ENCODE assay signal across 8 cellular contexts in genomic region chr3:142723968-142724681, GRCh38. TPM values are rescaled to one million over a fixed set of nuclear protein-coding genes. Genes with fewer than 3 reads are reported as not detected.
DNase-seq lines count a peak whose midpoint lies in the region; ATAC-seq and TF ChIP-seq lines count a peak whose summit lies in the region.

Gene TRPC1, plus strand, starts transcription at chr3:142724034. Its CDS starts 526 bp downstream, at chr3:142724560.

- peak; percentile 70 for TF ChIP-seq POLR2A in erythroblast (IDR thresholded peaks at IDR 0.05; ENCODE audit: low read length)

- H3K36me3 Mint-ChIP-seq in CD8-positive, alpha-beta T cell, result peaks cover 2% of the 10 kb centered on the region

- POLR2A ChIA-PET in CD8-positive, alpha-beta T cell (lab: Charles Lee), result interaction anchor here (0.6 to 1.2 kb wide), 7 partner anchors 12 to 1248 kb away, joined by 3 to 7 read pairs (median 3); partner anchors contain the start of genes ATR, DIPK2A and U2SURP

- intact Hi-C loops in CD8-positive, alpha-beta T cell (cut with DNase I, micrococcal nuclease), result loop anchor here (1.0 to 5.0 kb wide), 10 partner anchors 127 to 1248 kb away; partner anchors contain the start of genes ATR (in 2 of the 2), DIPK2A (in 2 of the 2), PLS1 (in 2 of the 2) and XRN1 (in 2 of the 2)

- ATAC-seq in CD8-positive, alpha-beta T cell, result peak; percentile 96
- ATAC-seq in GM19452 (IDR thresholded peaks at IDR 0.05; ENCODE audit: unreplicated experiment) (peak; percentile 96), HG03571 (IDR thresholded peaks at IDR 0.05; ENCODE audit: unreplicated experiment) (peak; percentile 95)

- H3K27me3 Mint-ChIP-seq in CD8-positive, alpha-beta T cell (ENCODE audit: low read depth), result peaks cover 28% of the 10 kb centered on the region

- peak; percentile 2 to 84 (median 31) for DNase-seq in CD8-positive, alpha-beta T cell
- DNase-seq in NT2/D1 (ENCODE audit: low read depth, low spot score) (peak; percentile 87), activated T-cell treated with anti-CD3 and anti-CD28 coated beads for 1 hour (ENCODE audit: low read depth) (peak; percentile 52), erythroblast (lab: John Stamatoyannopoulos, UW) (peak; percentile 88 to 91), mucosa of gallbladder (ENCODE audit: low spot score) (peak; percentile 74)
- peak; percentile 58 for DNase-seq in stimulated activated CD8-positive, alpha-beta memory T cell treated with anti-CD3 and anti-CD28 coated beads, Interleukin-4, amount 100 ng/mL, for 24 hours (ENCODE audit: low read depth)

- H3K9me3 ChIP-seq in CD8-positive, alpha-beta T cell (ENCODE audit: low read length), result no peaks in the 10 kb centered on the region
- no peaks in the 10 kb centered on the region for H3K9me3 ChIP-seq in NT2/D1 (ENCODE audit: insufficient read depth, low read length)

- TF ChIP-seq CTCF in CD8-positive, alpha-beta T cell (IDR thresholded peaks at IDR 0.05), result no peak

- no peaks in the 10 kb centered on the region for H3K9me3 Mint-ChIP-seq in CD8-positive, alpha-beta T cell

- peak within 1 kb of the TSS; percentile 63 for H3K27ac ChIP-seq in CD8-positive, alpha-beta T cell (ENCODE audit: low read depth, low read length)

- H3K4me3 ChIP-seq in CD8-positive, alpha-beta T cell (ENCODE audit: low read depth, low read length), result peak within 1 kb of the TSS; percentile 54
- peak within 1 kb of the TSS; percentile 69 for H3K4me3 ChIP-seq in NT2/D1 (ENCODE audit: insufficient read length, low read depth)

- H3K9ac ChIP-seq in NT2/D1 (ENCODE audit: insufficient read length, low read depth), result peak within 1 kb of the TSS; percentile 98

- H3K4me1 Mint-ChIP-seq in CD8-positive, alpha-beta T cell (ENCODE audit: low read depth), result peaks cover 20% of the 10 kb centered on the region

- CTCF ChIA-PET in CD8-positive, alpha-beta T cell (lab: Charles Lee), result no interaction called here

- H3K36me3 ChIP-seq in CD8-positive, alpha-beta T cell (ENCODE audit: insufficient read depth, low read length), result no peaks in the 10 kb centered on the region
- peaks cover 7% of the 10 kb centered on the region for H3K36me3 ChIP-seq in NT2/D1 (ENCODE audit: insufficient read depth, insufficient read length, low read length)

- H3K4me3 Mint-ChIP-seq in CD8-positive, alpha-beta T cell, result peak within 1 kb of the TSS; percentile 91

- peaks cover 9% of the 10 kb centered on the region for H3K4me1 ChIP-seq in CD8-positive, alpha-beta T cell (ENCODE audit: insufficient read depth, low read length)
- H3K4me1 ChIP-seq in NT2/D1 (ENCODE audit: insufficient read depth, insufficient read length), result no peaks in the 10 kb centered on the region

- peak within 1 kb of the TSS; percentile 92 for H3K27ac Mint-ChIP-seq in CD8-positive, alpha-beta T cell

- H3K27me3 ChIP-seq in CD8-positive, alpha-beta T cell (ENCODE audit: insufficient read depth, low read length), result no peaks in the 10 kb centered on the region
- no peaks in the 10 kb centered on the region for H3K27me3 ChIP-seq in NT2/D1 (ENCODE audit: insufficient read depth, insufficient read length)

RNA-seq across cellular contexts. Expression of gene TRPC1, which starts in this region (rescaled TPM):
- total RNA-seq in CD8-positive, alpha-beta T cell, result 1 to 10 TPM; 3.3 to 3.4 TPM
- 9.9 TPM for total RNA-seq in mucosa of gallbladder

Comparison
In these comparisons a context has a peak if more than half of its experiments do, and no peak if none do; other contexts are left out.
1. Peak in every context shown above with its lines: DNase-seq, ATAC-seq, H3K4me3 ChIP-seq and H3K27ac ChIP-seq.
2. DNase-seq: peak in every context shown above with its lines; median percentile 90 in erythroblast; 87 in NT2/D1; 74 in mucosa of gallbladder; 58 in stimulated activated CD8-positive, alpha-beta memory T cell treated with anti-CD3 and anti-CD28 coated beads, Interleukin-4, amount 100 ng/mL, for 24 hours; 52 in activated T-cell treated with anti-CD3 and anti-CD28 coated beads for 1 hour; 31 in CD8-positive, alpha-beta T cell.